In genomic region chr3:35944915-35945710, GRCh38 we compare ENCODE assay signal across 20 cellular contexts.
DNase-seq lines count a peak whose midpoint lies in the region; ATAC-seq and TF ChIP-seq lines count a peak whose summit lies in the region.
"Had no signal": no experiment of that assay in that cellular context is flagged by ENCODE, and none has a peak within 500 bp of the region (broad histone marks: within the 10 kb centered on the region; RNA-seq: fewer than 3 reads in every experiment).

No MANE protein-coding gene starts in this region.

- H3K4me1 ChIP-seq in breast epithelium (no peaks in the 10 kb centered on the region), adipocyte (ENCODE audit: control insufficient read depth, insufficient read depth, low read length) (peaks cover 9% of the 10 kb centered on the region), hepatocyte (ENCODE audit: insufficient read depth) (peaks cover 18% of the 10 kb centered on the region), left ventricle myocardium inferior (no peaks in the 10 kb centered on the region)

- H3K27me3 ChIP-seq in breast epithelium (no peaks in the 10 kb centered on the region), adipocyte (replicated peaks; ENCODE audit: control insufficient read depth, insufficient read depth, low read length) (no peaks in the 10 kb centered on the region), hepatocyte (no peaks in the 10 kb centered on the region), left ventricle myocardium inferior (ENCODE audit: low read depth) (no peaks in the 10 kb centered on the region)

- DNase-seq in MCF 10A (ENCODE audit: unreplicated experiment) = peak; percentile 34
- DNase-seq in breast epithelium (ENCODE audit: low spot score in 2 of 2) = no peak
- DNase-seq in adipocyte (ENCODE audit: low read depth) = peak; percentile 40
- DNase-seq in hepatocyte (ENCODE audit: low spot score) = peak; percentile 49
- DNase-seq in left ventricle myocardium inferior = no peak
- no peak for DNase-seq in activated effector memory CD4-positive, alpha-beta T cell treated with anti-CD3 and anti-CD28 coated beads, Interleukin-2, amount 50 U/mL, for 16 hours
- DNase-seq in NCI-H2196 (lab: John Stamatoyannopoulos, UW; ENCODE audit: unreplicated experiment) = no peak
- DNase-seq: activated T-cell treated with anti-CD3 and anti-CD28 coated beads for 4 hours; CD8-positive, alpha-beta T cell; erythroblast; GF-D8; natural killer cell; NCI-H1417 treated with DMSO at 0.1 percent for 48 hours; NCI-H510A; stimulated activated CD4-positive, alpha-beta T cell treated with anti-CD3 and anti-CD28 coated beads, Interleukin-2, amount 100 ng/mL, for 24 hours; stimulated activated CD8-positive, alpha-beta memory T cell treated with anti-CD3 and anti-CD28 coated beads, Interleukin-4, amount 100 ng/mL, for 48 hours had no signal

- H3K27ac ChIP-seq in breast epithelium (no peak overlapping the region), hepatocyte (peak overlapping the region; percentile 77), left ventricle myocardium inferior (replicated peaks) (no peak overlapping the region)

- TF ChIP-seq POLR2A in breast epithelium (IDR thresholded peaks at IDR 0.05) = no peak

- H2AFZ ChIP-seq in hepatocyte = no peak overlapping the region

- H3K27ac Mint-ChIP-seq in MCF 10A (ENCODE audit: low read depth, unreplicated experiment) = no peak overlapping the region
- H3K27ac Mint-ChIP-seq: activated naive CD8-positive, alpha-beta T cell; CD8-positive, alpha-beta T cell; IgD-negative memory B cell; natural killer cell; type B pancreatic cell had no signal

- CTCF ChIA-PET in MCF 10A (lab: Yijun Ruan, JAX) = interaction anchor here (0.9 kb wide), 1 partner anchor 15 kb away, joined by 3 read pairs; no protein-coding TSS in a partner anchor

- no peak for ATAC-seq in HG03280 (IDR thresholded peaks at IDR 0.05; ENCODE audit: unreplicated experiment)
- ATAC-seq: CD8-positive, alpha-beta T cell; natural killer cell had no signal

- H3K36me3 Mint-ChIP-seq in MCF 10A (ENCODE audit: insufficient read depth, unreplicated experiment) = no peaks in the 10 kb centered on the region
- H3K36me3 Mint-ChIP-seq: activated naive CD8-positive, alpha-beta T cell; CD8-positive, alpha-beta T cell; IgD-negative memory B cell; natural killer cell; type B pancreatic cell had no signal

- 68% methylated on average over 3 of the region's 3 CpGs for WGBS in hepatocyte (ENCODE audit: low lambda C conversion rate, missing lambda C conversion rate)

- no peaks in the 10 kb centered on the region for H3K79me2 ChIP-seq in hepatocyte

- H3K9me2 ChIP-seq in hepatocyte (replicated peaks; ENCODE audit: insufficient read depth) = no peaks in the 10 kb centered on the region

- TF ChIP-seq CTCF in MCF 10A (IDR thresholded peaks at IDR 0.05; ENCODE audit: unreplicated experiment) = no peak
- no peak for TF ChIP-seq CTCF in breast epithelium (IDR thresholded peaks at IDR 0.05)
- no peak for TF ChIP-seq CTCF in hepatocyte (IDR thresholded peaks at IDR 0.05; ENCODE audit: poor library complexity)
- no peak for TF ChIP-seq CTCF in left ventricle myocardium inferior (IDR thresholded peaks at IDR 0.05; ENCODE audit: borderline replicate concordance)

- H3K4me1 Mint-ChIP-seq in MCF 10A (ENCODE audit: insufficient read depth, unreplicated experiment) = no peaks in the 10 kb centered on the region
- H3K4me1 Mint-ChIP-seq: IgD-negative memory B cell, natural killer cell had no signal

- no peaks in the 10 kb centered on the region for H3K36me3 ChIP-seq in breast epithelium
- no peaks in the 10 kb centered on the region for H3K36me3 ChIP-seq in adipocyte (ENCODE audit: control insufficient read depth, insufficient read depth, low read length, severe bottlenecking)
- H3K36me3 ChIP-seq in hepatocyte (replicated peaks; ENCODE audit: insufficient read depth, low read depth) = no peaks in the 10 kb centered on the region
- H3K36me3 ChIP-seq in left ventricle myocardium inferior = no peaks in the 10 kb centered on the region

- no peaks in the 10 kb centered on the region for H3K9me3 Mint-ChIP-seq in MCF 10A (ENCODE audit: unreplicated experiment)
- H3K9me3 Mint-ChIP-seq: CD8-positive, alpha-beta T cell; type B pancreatic cell had no signal

- H3K4me3 ChIP-seq in breast epithelium (no peak overlapping the region), adipocyte (ENCODE audit: low read length) (peak overlapping the region; percentile 19), hepatocyte (no peak overlapping the region), left ventricle myocardium inferior (no peak overlapping the region)

- no peak overlapping the region for H3K4me3 Mint-ChIP-seq in MCF 10A (ENCODE audit: unreplicated experiment)
- H3K4me3 Mint-ChIP-seq: activated naive CD8-positive, alpha-beta T cell; CD8-positive, alpha-beta T cell; IgD-negative memory B cell; natural killer cell; type B pancreatic cell had no signal

- POLR2A ChIA-PET in MCF 10A (lab: Yijun Ruan, JAX) = interaction anchor here (0.6 kb wide), 1 partner anchor 983 kb away, joined by 4 read pairs; no protein-coding TSS in a partner anchor

- H3K27me3 Mint-ChIP-seq in MCF 10A (ENCODE audit: insufficient read depth, unreplicated experiment) = peaks cover 33% of the 10 kb centered on the region
- H3K27me3 Mint-ChIP-seq: activated naive CD8-positive, alpha-beta T cell; IgD-negative memory B cell; type B pancreatic cell had no signal

- BruUV-seq in MCF 10A (replicated peaks; lab: Mats Ljungman, UMichigan) = no TSS peak

- H3K9me3 ChIP-seq in breast epithelium (no peaks in the 10 kb centered on the region), adipocyte (ENCODE audit: control insufficient read depth, low read length) (no peaks in the 10 kb centered on the region), hepatocyte (ENCODE audit: low read depth) (no peaks in the 10 kb centered on the region), left ventricle myocardium inferior (replicated peaks) (no peaks in the 10 kb centered on the region)

- H4K20me1 ChIP-seq in hepatocyte (ENCODE audit: insufficient read depth, poor library complexity, severe bottlenecking) = no peaks in the 10 kb centered on the region

- intact Hi-C loops in MCF 10A (cut with micrococcal nuclease) = no loop called here
- intact Hi-C loops in breast epithelium (cut with DNase I; ENCODE audit: low total_unique reads) = no loop called here
- intact Hi-C loops in left ventricle myocardium inferior (cut with micrococcal nuclease) = no loop called here

- H3K4me2 ChIP-seq in hepatocyte = no peak overlapping the region

- H3K9ac ChIP-seq in adipocyte (ENCODE audit: low read length) = no peak overlapping the region

Comparison
In these comparisons a context has a peak if more than half of its experiments do, and no peak if none do; other contexts are left out.
1. DNase-seq: peak in MCF 10A (single experiment), adipocyte (single experiment) and hepatocyte (single experiment); none in breast epithelium (0 of 2), left ventricle myocardium inferior (single experiment), activated effector memory CD4-positive, alpha-beta T cell treated with anti-CD3 and anti-CD28 coated beads, Interleukin-2, amount 50 U/mL, for 16 hours (single experiment) and NCI-H2196 (single experiment).